Comparison of ENCODE assay signal across 8 cellular contexts in genomic region chr1:156591432-156592157, GRCh38. TPM values are rescaled to one million over a fixed set of nuclear protein-coding genes. Genes with fewer than 3 reads are reported as not detected.
DNase-seq lines count a peak whose midpoint lies in the region; ATAC-seq and TF ChIP-seq lines count a peak whose summit lies in the region.

Gene NAXE, plus strand, starts transcription at chr1:156591776. Its CDS starts 29 bp downstream, at chr1:156591805.

- DNase-seq in AG04450 (ENCODE audit: low read depth, low spot score): no peak
- DNase-seq in NCI-H2227 treated with DMSO at 0.1 percent for 48 hours (lab: John Stamatoyannopoulos, UW): peak; percentile 76
- DNase-seq in activated CD4-positive, alpha-beta T cell treated with anti-CD3 and anti-CD28 coated beads for 4 hours: peak; percentile 59 to 72
- DNase-seq in coronary artery (ENCODE audit: low spot score): no peak
- peak; percentile 90 for DNase-seq in left kidney (ENCODE audit: low read depth, low spot score)
- DNase-seq in stimulated activated CD4-positive, alpha-beta T cell treated with anti-CD3 and anti-CD28 coated beads, Interleukin-2, amount 100 ng/mL, for 4 hours (ENCODE audit: low read depth): peak; percentile 57

- no peak for TF ChIP-seq CTCF in AG04450 (IDR thresholded peaks at IDR 0.05; ENCODE audit: low read depth, low read length)
- no peak for TF ChIP-seq CTCF in coronary artery (IDR thresholded peaks at IDR 0.05)

- H3K27me3 ChIP-seq in AG04450 (ENCODE audit: control insufficient read depth, insufficient read depth, low read length): no peaks in the 10 kb centered on the region

- POLR2A ChIA-PET in AG04450 (lab: Yijun Ruan, JAX): interaction anchor here (0.6 to 1.3 kb wide), 7 partner anchors 20 to 1789 kb away, joined by 3 to 6 read pairs (median 3); partner anchors contain the start of gene MEF2D

- no peaks in the 10 kb centered on the region; the same call in 1 of the 2 replicates for H3K9me3 ChIP-seq in AG04450 (ENCODE audit: control insufficient read depth, insufficient read depth, low read length)

- CTCF ChIA-PET in AG04450 (lab: Charles Lee): interaction anchor here (0.7 to 2.0 kb wide), 8 partner anchors 9 to 206 kb away, joined by 3 to 5 read pairs (median 4); no protein-coding TSS in a partner anchor

- peak; percentile 68 for ATAC-seq in GM18861 (IDR thresholded peaks at IDR 0.05; ENCODE audit: unreplicated experiment)
- ATAC-seq in HG03095 (IDR thresholded peaks at IDR 0.05; ENCODE audit: unreplicated experiment): peak; percentile 77

- H3K4me3 ChIP-seq in AG04450 (ENCODE audit: low read depth, low read length) (peak within 1 kb of the TSS; percentile 84), coronary artery (peak within 1 kb of the TSS; percentile 89)

- H3K27ac ChIP-seq in AG04450 (ENCODE audit: low read depth, low read length) (peak within 1 kb of the TSS; percentile 31), coronary artery (peak within 1 kb of the TSS; percentile 81 to 88)

RNA-seq across cellular contexts. Expression of gene NAXE, which starts in this region (rescaled TPM):
- polyA plus RNA-seq in AG04450 (2011; rRNA removed): 29.9 and 38.7 TPM in 2 replicates
- 31.8 and 44.1 TPM in 2 replicates for polyA minus RNA-seq in AG04450 (2011; rRNA and poly(A)+ RNA removed)

Comparison
In these comparisons a context has a peak if more than half of its experiments do, and no peak if none do; other contexts are left out.
1. DNase-seq: peak in NCI-H2227 treated with DMSO at 0.1 percent for 48 hours (single experiment), activated CD4-positive, alpha-beta T cell treated with anti-CD3 and anti-CD28 coated beads for 4 hours (2 of 2), left kidney (single experiment) and stimulated activated CD4-positive, alpha-beta T cell treated with anti-CD3 and anti-CD28 coated beads, Interleukin-2, amount 100 ng/mL, for 4 hours (single experiment); none in AG04450 (single experiment) and coronary artery (single experiment).